ENCODE assay signal across 10 cellular contexts in genomic region chr4:47484169-47484568, GRCh38. TPM values are rescaled to one million over a fixed set of nuclear protein-coding genes. Genes with fewer than 3 reads are reported as not detected.
DNase-seq lines count a peak whose midpoint lies in the region; ATAC-seq and TF ChIP-seq lines count a peak whose summit lies in the region.
"Had no signal": no experiment of that assay in that cellular context is flagged by ENCODE, and none has a peak within 500 bp of the region (broad histone marks: within the 10 kb centered on the region; RNA-seq: fewer than 3 reads in every experiment).

No MANE protein-coding gene starts in this region.

- no peaks in the 10 kb centered on the region for H3K36me3 ChIP-seq in CD8-positive, alpha-beta memory T cell (ENCODE audit: insufficient read depth, low read length)

- peaks cover 1 to 9% (median 5%) of the 10 kb centered on the region in 3 donors for H3K36me3 Mint-ChIP-seq in CD8-positive, alpha-beta memory T cell
- H3K36me3 Mint-ChIP-seq in H9 (ENCODE audit: insufficient read depth in 1 of 3, low read depth in 3 of 3) (no peaks in the 10 kb centered on the region), naive B cell (peaks cover 0 to 8% of the 10 kb centered on the region in 2 donors)
- no peaks in the 10 kb centered on the region for H3K36me3 Mint-ChIP-seq in activated T-helper 2 cell treated with anti-CD3 and anti-CD28 coated beads, Interferon-gamma antibody, Interleukin-2, Interleukin-4, amounts not matched to agents 10 μg/mL and 5 μg/mL and 100 μg/mL, durations not matched to agents 14 hours and 24 hours and 36 hours (ENCODE audit: low read depth)

- H2AK5ac ChIP-seq in H9 (ENCODE audit: insufficient read length, low read length), result no peak overlapping the region

- H4K5ac ChIP-seq in H9 (ENCODE audit: insufficient read length, low read depth, low read length), result no peak overlapping the region

- H2BK120ac ChIP-seq in H9 (ENCODE audit: low read depth, low read length, poor library complexity, severe bottlenecking), result no peak overlapping the region

- H2BK15ac ChIP-seq in H9 (ENCODE audit: low read depth, low read length), result no peak overlapping the region

- no peak overlapping the region for H3K4ac ChIP-seq in H9 (ENCODE audit: low read depth, low read length)

- H2AFZ ChIP-seq in H9 (ENCODE audit: low read length), result peak overlapping the region; percentile 52

- H3T11ph ChIP-seq in H9 (ENCODE audit: low read length), result no peak overlapping the region

- H2BK12ac ChIP-seq in H9 (ENCODE audit: insufficient read length, low read depth, low read length), result no peak overlapping the region

- no peak for ATAC-seq in naive B cell (ENCODE audit: low read depth in 2 of 2)
- ATAC-seq in HG02981 (IDR thresholded peaks at IDR 0.05; ENCODE audit: unreplicated experiment), result no peak

- no peak overlapping the region for H3K4me2 ChIP-seq in H9 (ENCODE audit: insufficient read depth, insufficient read length, low read length)

- H3K23ac ChIP-seq in H9 (ENCODE audit: insufficient read length, low read depth, low read length), result no peak overlapping the region

- H4K91ac ChIP-seq in H9 (ENCODE audit: insufficient read length, low read depth, low read length), result no peak overlapping the region

- POLR2A ChIA-PET in CD8-positive, alpha-beta memory T cell (lab: Charles Lee), result interaction anchor here (1.5 kb wide), 1 partner anchor 21 kb away, joined by 11 read pairs; the partner anchor contains the start of gene COMMD8

- DNase-seq in CD8-positive, alpha-beta memory T cell, result no peak
- DNase-seq in H9 (no peak), naive B cell (no peak), NK-92 (lab: John Stamatoyannopoulos, UW; ENCODE audit: unreplicated experiment) (no peak), DMS 273 treated with DMSO at 0.1 percent for 48 hours (lab: John Stamatoyannopoulos, UW) (no peak), GM19238 (ENCODE audit: insufficient read length, low spot score) (no peak)
- no peak for DNase-seq in activated T-helper 2 cell treated with anti-CD3 and anti-CD28 coated beads, Interferon-gamma antibody, Interleukin-2, Interleukin-4, amounts not matched to agents 10 μg/mL and 5 μg/mL and 100 μg/mL, durations not matched to agents 14 hours and 24 hours and 36 hours (ENCODE audit: low spot score)
- DNase-seq: EL, NCI-H2227 treated with DMSO at 0.1 percent for 48 hours had no signal

- no peak overlapping the region for H4K8ac ChIP-seq in H9 (replicated peaks; ENCODE audit: insufficient read length, low read depth, low read length)

- H3K79me1 ChIP-seq in H9 (ENCODE audit: insufficient read depth, low read depth, low read length, poor library complexity, severe bottlenecking), result no peaks in the 10 kb centered on the region

- H3K79me2 ChIP-seq in H9 (ENCODE audit: insufficient read depth, low read length), result no peaks in the 10 kb centered on the region

- no peak overlapping the region for H3K27ac ChIP-seq in CD8-positive, alpha-beta memory T cell (ENCODE audit: low read depth, low read length)
- no peak overlapping the region for H3K27ac ChIP-seq in H9 (ENCODE audit: insufficient read length, low read depth, low read length)

- H3K27ac Mint-ChIP-seq in CD8-positive, alpha-beta memory T cell, result peak overlapping the region; percentile 87 to 99 (median 96)
- H3K27ac Mint-ChIP-seq in H9 (no peak overlapping the region), naive B cell (peak overlapping the region; percentile 97 to 99 (median 99))
- no peak overlapping the region for H3K27ac Mint-ChIP-seq in activated T-helper 2 cell treated with anti-CD3 and anti-CD28 coated beads, Interferon-gamma antibody, Interleukin-2, Interleukin-4, amounts not matched to agents 10 μg/mL and 5 μg/mL and 100 μg/mL, durations not matched to agents 14 hours and 24 hours and 36 hours

- no CpG with 5 or more reads among the region's 3 CpGs for WGBS in H9 (ENCODE audit: extremely low coverage, insufficient read length, low lambda C conversion rate)

- H2BK5ac ChIP-seq in H9 (ENCODE audit: insufficient read length, low read length), result no peak overlapping the region

- no peaks in the 10 kb centered on the region for H4K20me1 ChIP-seq in H9 (ENCODE audit: control insufficient read depth, insufficient read depth, insufficient read length)

- no peak overlapping the region for H3K14ac ChIP-seq in H9 (ENCODE audit: insufficient read depth, low read length)

- no peak overlapping the region for H2BK20ac ChIP-seq in H9 (ENCODE audit: low read depth, low read length, poor library complexity, severe bottlenecking)

- H3K9ac ChIP-seq in H9 (ENCODE audit: extremely low read depth, insufficient read length, low read length), result no peak overlapping the region

- H3K56ac ChIP-seq in H9 (ENCODE audit: insufficient read length, low read depth, low read length), result no peak overlapping the region

- H3K23me2 ChIP-seq in H9 (ENCODE audit: insufficient read length, low read depth, low read length, poor library complexity, severe bottlenecking), result peaks cover 7% of the 10 kb centered on the region

- H3K4me3 ChIP-seq in CD8-positive, alpha-beta memory T cell (ENCODE audit: low read length), result no peak overlapping the region

- no peaks in the 10 kb centered on the region for H3K9me3 Mint-ChIP-seq in CD8-positive, alpha-beta memory T cell
- H3K9me3 Mint-ChIP-seq in H9 (peaks cover 0 to 6% of the 10 kb centered on the region in 2 experiments; a peak in 2 of 5 replicates), naive B cell (peaks cover 0 to 1% (median 0%) of the 10 kb centered on the region in 7 donors)
- no peaks in the 10 kb centered on the region for H3K9me3 Mint-ChIP-seq in activated T-helper 2 cell treated with anti-CD3 and anti-CD28 coated beads, Interferon-gamma antibody, Interleukin-2, Interleukin-4, amounts not matched to agents 10 μg/mL and 5 μg/mL and 100 μg/mL, durations not matched to agents 14 hours and 24 hours and 36 hours

- no peak overlapping the region for H3K18ac ChIP-seq in H9 (ENCODE audit: insufficient read length, low read depth, low read length)

- intact Hi-C loops in activated T-helper 2 cell treated with anti-CD3 and anti-CD28 coated beads, Interferon-gamma antibody, Interleukin-2, Interleukin-4, amounts not matched to agents 10 μg/mL and 5 μg/mL and 100 μg/mL, durations not matched to agents 14 hours and 24 hours and 36 hours (cut with micrococcal nuclease), result loop anchor here (2.0 kb wide), 1 partner anchor 79 kb away; no protein-coding TSS in a partner anchor

- peak overlapping the region; percentile 53 to 99 (median 97) for H3K4me3 Mint-ChIP-seq in CD8-positive, alpha-beta memory T cell
- H3K4me3 Mint-ChIP-seq in H9 (no peak overlapping the region; a peak in 2 of 5 replicates), naive B cell (peak overlapping the region; percentile 95 to 99 (median 98))
- peak overlapping the region; percentile 90 for H3K4me3 Mint-ChIP-seq in activated T-helper 2 cell treated with anti-CD3 and anti-CD28 coated beads, Interferon-gamma antibody, Interleukin-2, Interleukin-4, amounts not matched to agents 10 μg/mL and 5 μg/mL and 100 μg/mL, durations not matched to agents 14 hours and 24 hours and 36 hours (ENCODE audit: low read depth)

- CTCF ChIA-PET in CD8-positive, alpha-beta memory T cell (lab: Charles Lee), result interaction anchor here (1.2 to 2.3 kb wide), 6 partner anchors 11 to 83 kb away, joined by 3 to 10 read pairs (median 4); partner anchors contain the start of gene COMMD8

- peaks cover 18% of the 10 kb centered on the region for H3K4me1 ChIP-seq in CD8-positive, alpha-beta memory T cell (ENCODE audit: insufficient read depth, low read length)
- no peaks in the 10 kb centered on the region for H3K4me1 ChIP-seq in H9 (ENCODE audit: insufficient read depth, low read length)

- H3K4me1 Mint-ChIP-seq in CD8-positive, alpha-beta memory T cell, result peaks cover 32 to 41% (median 40%) of the 10 kb centered on the region in 3 donors
- H3K4me1 Mint-ChIP-seq in H9 (peaks cover 8 to 16% of the 10 kb centered on the region in 2 experiments), naive B cell (peaks cover 27 to 65% (median 48%) of the 10 kb centered on the region in 3 donors)
- peaks cover 20% of the 10 kb centered on the region for H3K4me1 Mint-ChIP-seq in activated T-helper 2 cell treated with anti-CD3 and anti-CD28 coated beads, Interferon-gamma antibody, Interleukin-2, Interleukin-4, amounts not matched to agents 10 μg/mL and 5 μg/mL and 100 μg/mL, durations not matched to agents 14 hours and 24 hours and 36 hours (ENCODE audit: low read depth)

- no peaks in the 10 kb centered on the region for H3K27me3 ChIP-seq in CD8-positive, alpha-beta memory T cell (ENCODE audit: insufficient read depth, low read length, poor library complexity, severe bottlenecking)
- no peaks in the 10 kb centered on the region; the same call in 1 of the 2 replicates for H3K27me3 ChIP-seq in H9 (ENCODE audit: insufficient read depth, low read length)

- TF ChIP-seq CTCF in H9 (conservative IDR thresholded peaks at IDR 0.05), result no peak

- H3K27me3 Mint-ChIP-seq in CD8-positive, alpha-beta memory T cell, result no peaks in the 10 kb centered on the region
- H3K27me3 Mint-ChIP-seq in H9 (ENCODE audit: low read depth), result peaks cover 12% of the 10 kb centered on the region
- peaks cover 11% of the 10 kb centered on the region for H3K27me3 Mint-ChIP-seq in activated T-helper 2 cell treated with anti-CD3 and anti-CD28 coated beads, Interferon-gamma antibody, Interleukin-2, Interleukin-4, amounts not matched to agents 10 μg/mL and 5 μg/mL and 100 μg/mL, durations not matched to agents 14 hours and 24 hours and 36 hours (ENCODE audit: low read depth)
- H3K27me3 Mint-ChIP-seq in naive B cell, result no peaks in the 10 kb centered on the region

- no peaks in the 10 kb centered on the region for H3K9me3 ChIP-seq in CD8-positive, alpha-beta memory T cell (ENCODE audit: low read length)
- no peaks in the 10 kb centered on the region for H3K9me3 ChIP-seq in H9 (ENCODE audit: control insufficient read depth, low read depth, low read length)

RNA-seq across cellular contexts. Expression of gene ATP10D, which starts 0.9 kb away (rescaled TPM):
- total RNA-seq in CD8-positive, alpha-beta memory T cell, result 1 to 10 TPM; 6.3 to 7.2 TPM
- polyA plus RNA-seq in CD8-positive, alpha-beta memory T cell, result 6.4 TPM
- total RNA-seq in H9 (2021), result 3.8 and 3.9 TPM in 2 replicates
- total RNA-seq in activated T-helper 2 cell treated with anti-CD3 and anti-CD28 coated beads, Interferon-gamma antibody, Interleukin-2, Interleukin-4, amounts not matched to agents 10 μg/mL and 5 μg/mL and 100 μg/mL, durations not matched to agents 14 hours and 24 hours and 36 hours, result 1.6 and 2.5 TPM in 2 replicates
- 10 to 100 TPM; 21.5 to 70.9 (median 43.8) TPM for polyA plus RNA-seq in naive B cell (ENCODE audit: low read depth in 6 of 6)

RNA-seq across cellular contexts. Expression of gene COMMD8, which starts 20.7 kb away (rescaled TPM):
- total RNA-seq in CD8-positive, alpha-beta memory T cell, result 10 to 100 TPM; 29.0 to 33.6 TPM
- 55.0 TPM for polyA plus RNA-seq in CD8-positive, alpha-beta memory T cell
- 10.9 and 11.7 TPM in 2 replicates for total RNA-seq in H9 (2021)
- total RNA-seq in activated T-helper 2 cell treated with anti-CD3 and anti-CD28 coated beads, Interferon-gamma antibody, Interleukin-2, Interleukin-4, amounts not matched to agents 10 μg/mL and 5 μg/mL and 100 μg/mL, durations not matched to agents 14 hours and 24 hours and 36 hours, result 17.8 and 19.0 TPM in 2 replicates
- 10 to 100 TPM; 49.5 to 90.7 (median 61.9) TPM for polyA plus RNA-seq in naive B cell (ENCODE audit: low read depth in 6 of 6)

Comparison
In these comparisons a context has a peak if more than half of its experiments do, and no peak if none do; other contexts are left out.
1. H3K27ac Mint-ChIP-seq: peak in CD8-positive, alpha-beta memory T cell (8 of 8) and naive B cell (6 of 6); none in H9 (0 of 3) and activated T-helper 2 cell treated with anti-CD3 and anti-CD28 coated beads, Interferon-gamma antibody, Interleukin-2, Interleukin-4, amounts not matched to agents 10 μg/mL and 5 μg/mL and 100 μg/mL, durations not matched to agents 14 hours and 24 hours and 36 hours (single experiment).
2. H3K4me3 Mint-ChIP-seq: peak in CD8-positive, alpha-beta memory T cell (7 of 7), activated T-helper 2 cell treated with anti-CD3 and anti-CD28 coated beads, Interferon-gamma antibody, Interleukin-2, Interleukin-4, amounts not matched to agents 10 μg/mL and 5 μg/mL and 100 μg/mL, durations not matched to agents 14 hours and 24 hours and 36 hours (single experiment) and naive B cell (8 of 8); none in H9 (0 of 2).